ENCODE assay signal across 30 cellular contexts in the genomic region with DNA sequence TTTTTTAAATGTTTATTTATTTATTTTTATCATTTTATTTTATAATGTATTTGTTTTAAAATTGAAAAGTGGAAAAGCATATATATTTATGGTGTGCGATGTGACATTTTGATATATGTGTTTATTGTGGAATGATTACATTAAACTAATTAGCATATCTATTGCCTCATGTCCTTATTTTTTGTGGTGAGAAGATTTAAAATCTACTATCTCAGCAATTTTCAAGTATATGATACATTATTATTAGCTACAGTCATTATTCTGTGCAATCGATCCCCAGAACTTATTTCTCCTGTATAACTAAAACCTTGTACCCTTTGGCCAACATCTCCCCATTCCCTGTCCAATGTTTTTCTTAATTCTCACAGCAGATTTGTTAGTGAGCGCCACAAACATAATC.
"Had no signal": no experiment of that assay in that cellular context is flagged by ENCODE, and none has a peak within 500 bp of the region (broad histone marks: within the 10 kb centered on the region; RNA-seq: fewer than 3 reads in every experiment).

No MANE protein-coding gene starts in this region.

- H3K27me3 ChIP-seq: neural progenitor cell, ovary, thyroid gland, tibial nerve, upper lobe of left lung, uterus had no signal

- H3K27me3 Mint-ChIP-seq: stimulated activated memory B cell treated with anti-CD40 and anti-IgM and Interleukin-4, amounts not matched to agents 10 μg/mL and 1 μg/mL and 100 μg/mL, for 72 hours had no signal

- H3K9me3 Mint-ChIP-seq: natural killer cell; nephron; neural progenitor cell; stimulated activated memory B cell treated with anti-CD40 and anti-IgM and Interleukin-4, amounts not matched to agents 10 μg/mL and 1 μg/mL and 100 μg/mL, for 72 hours; stimulated activated naive CD8-positive, alpha-beta T cell treated with anti-CD3 and anti-CD28 coated beads, Interleukin-15, amount 100 ng/mL, for 72 hours had no signal

- H3K79me2 ChIP-seq: parathyroid adenoma had no signal

- H3K27ac Mint-ChIP-seq: naive thymus-derived CD4-positive, alpha-beta T cell; natural killer cell; nephron; neural progenitor cell; progenitor cell of endocrine pancreas; stimulated activated memory B cell treated with anti-CD40 and anti-IgM and Interleukin-4, amounts not matched to agents 10 μg/mL and 1 μg/mL and 100 μg/mL, for 72 hours; stimulated activated naive CD8-positive, alpha-beta T cell treated with anti-CD3 and anti-CD28 coated beads, Interleukin-15, amount 100 ng/mL, for 72 hours had no signal

- H3K4me3 Mint-ChIP-seq: naive thymus-derived CD4-positive, alpha-beta T cell; natural killer cell; nephron; neural progenitor cell; stimulated activated memory B cell treated with anti-CD40 and anti-IgM and Interleukin-4, amounts not matched to agents 10 μg/mL and 1 μg/mL and 100 μg/mL, for 72 hours; stimulated activated naive CD8-positive, alpha-beta T cell treated with anti-CD3 and anti-CD28 coated beads, Interleukin-15, amount 100 ng/mL, for 72 hours had no signal

- H3K27ac ChIP-seq: neural progenitor cell, ovary, parathyroid adenoma, psoas muscle, skin epidermis, spleen, thoracic aorta, thyroid gland, tibial nerve, upper lobe of left lung, uterus had no signal

- H2AFZ ChIP-seq: neural progenitor cell, parathyroid adenoma had no signal

- H3K36me3 Mint-ChIP-seq: natural killer cell; neural progenitor cell; stimulated activated memory B cell treated with anti-CD40 and anti-IgM and Interleukin-4, amounts not matched to agents 10 μg/mL and 1 μg/mL and 100 μg/mL, for 72 hours had no signal

- H3K9ac ChIP-seq: neural progenitor cell, parathyroid adenoma had no signal

- ATAC-seq: naive thymus-derived CD4-positive, alpha-beta T cell; natural killer cell; psoas muscle; right cardiac atrium; sciatic nerve; stimulated activated memory B cell treated with anti-CD40 and anti-IgM and Interleukin-4, amounts not matched to agents 10 μg/mL and 1 μg/mL and 100 μg/mL, for 72 hours; stimulated activated naive CD8-positive, alpha-beta T cell treated with anti-CD3 and anti-CD28 coated beads, Interleukin-15, amount 100 ng/mL, for 72 hours; stimulated activated naive CD8-positive, alpha-beta T cell treated with anti-CD3 and anti-CD28 coated beads, Interleukin-15, Interleukin-2, amounts not matched to agents 100 U/mL and 50 U/mL, for 24 hours had no signal

- H3K4me1 Mint-ChIP-seq: naive thymus-derived CD4-positive, alpha-beta T cell; natural killer cell; nephron; neural progenitor cell; stimulated activated memory B cell treated with anti-CD40 and anti-IgM and Interleukin-4, amounts not matched to agents 10 μg/mL and 1 μg/mL and 100 μg/mL, for 72 hours had no signal

- H3K4me1 ChIP-seq: neural progenitor cell, parathyroid adenoma, psoas muscle, spleen, thyroid gland, tibial nerve, upper lobe of left lung, uterus had no signal

- H3K4me3 ChIP-seq: neural progenitor cell, ovary, psoas muscle, skin epidermis, smooth muscle cell, spleen, thoracic aorta, thyroid gland, tibial nerve, upper lobe of left lung, uterus had no signal

- H3K9me3 ChIP-seq: ovary, psoas muscle, thoracic aorta, thyroid gland, upper lobe of left lung, uterus had no signal

- H3K36me3 ChIP-seq: neural progenitor cell, ovary, spleen, thoracic aorta, thyroid gland, upper lobe of left lung, uterus had no signal

- DNase-seq: naive thymus-derived CD4-positive, alpha-beta T cell; natural killer cell; occipital lobe; ovary; posterior cingulate gyrus; psoas muscle; right cardiac atrium; spleen; stimulated activated CD4-positive, alpha-beta T cell treated with anti-CD3 and anti-CD28 coated beads, Interleukin-12 subunit alpha, Interleukin-12 subunit beta, amount 100 ng/mL, for 4 hours; stimulated activated CD4-positive, alpha-beta T cell treated with anti-CD3 and anti-CD28 coated beads, Interleukin-1b, Interleukin-23, amount 100 ng/mL, for 48 hours; stimulated activated CD4-positive, alpha-beta T cell treated with anti-CD3 and anti-CD28 coated beads, Interleukin-4, amount 100 ng/mL, for 1 hour; stimulated activated CD4-positive, alpha-beta T cell treated with anti-CD3 and anti-CD28 coated beads, Interleukin-4, amount 100 ng/mL, for 4 hours; stimulated activated CD8-positive, alpha-beta memory T cell treated with anti-CD3 and anti-CD28 coated beads, Interleukin-4, amount 100 ng/mL, for 48 hours; stimulated activated naive CD4-positive, alpha-beta T cell; stimulated activated naive CD8-positive, alpha-beta T cell treated with anti-CD3 and anti-CD28 coated beads, Interleukin-15, amount 100 ng/mL, for 72 hours; stimulated activated naive CD8-positive, alpha-beta T cell treated with anti-CD3 and anti-CD28 coated beads, Interleukin-15, Interleukin-2, amounts not matched to agents 100 U/mL and 50 U/mL, for 24 hours; thyroid gland; trophoblast cell; upper lobe of left lung; uterus had no signal

- H3K4me2 ChIP-seq: neural progenitor cell, smooth muscle cell had no signal
